ENCODE assay signal across 1 cellular context in the genomic region with DNA sequence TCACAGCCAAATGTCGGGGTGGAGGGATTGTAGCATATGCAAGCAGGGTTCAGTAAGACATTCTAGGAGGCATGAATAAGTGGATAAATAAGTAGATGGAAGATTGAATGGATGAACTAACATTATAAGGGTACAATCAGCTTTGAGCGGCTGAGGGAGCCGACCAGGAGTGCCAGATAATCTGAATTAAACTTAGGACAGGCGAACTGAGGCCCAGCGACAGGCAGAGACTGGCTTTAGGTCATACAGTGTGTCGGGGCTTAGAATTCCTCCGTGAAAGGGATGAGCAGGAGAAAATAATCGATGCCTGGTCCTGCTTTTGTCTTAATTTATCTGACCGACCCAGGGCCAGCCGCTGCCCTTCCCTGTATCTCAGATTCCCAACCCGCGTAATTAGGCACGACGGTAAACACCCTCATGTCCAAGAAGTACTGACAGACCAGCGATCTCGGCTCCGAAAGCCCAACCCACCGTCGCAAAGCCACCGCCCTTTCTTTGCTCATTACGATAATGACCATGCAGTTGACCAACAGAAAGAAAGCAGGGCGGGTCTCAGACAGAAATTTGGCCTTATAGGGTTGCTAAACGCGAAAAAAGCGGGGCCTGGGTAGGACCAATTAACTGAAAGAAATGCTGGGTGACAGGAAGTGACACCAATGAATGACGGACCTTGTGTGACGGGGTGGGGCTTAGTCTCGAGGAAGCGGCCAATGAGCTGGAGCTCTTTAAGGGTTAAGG.
TF ChIP-seq lines count a peak whose summit lies in the region.

No MANE protein-coding gene starts in this region.

TF ChIP-seq in H1, 55 proteins besides CTCF, POLR2A, EP300 and RAD21:
- TF ChIP-seq CHD2 (IDR thresholded peaks at IDR 0.05; ENCODE audit: low read length): peak; percentile 82; the same call in 1 of the 2 replicates
- TF ChIP-seq TAF1 (IDR thresholded peaks at IDR 0.05; ENCODE audit: low read depth, low read length): peak; percentile 54; the same call in 1 of the 2 replicates
- no peak for TF ChIP-seq TAF7 (optimal IDR thresholded peaks at IDR 0.05; ENCODE audit: borderline replicate concordance, low read depth, low read length)
- peak; percentile 64 for TF ChIP-seq SP2 (IDR thresholded peaks at IDR 0.05; ENCODE audit: low read length)
- TF ChIP-seq SP1 (IDR thresholded peaks at IDR 0.05; ENCODE audit: low read depth, low read length): peak; percentile 97
- no peak for TF ChIP-seq JUND (IDR thresholded peaks at IDR 0.05; ENCODE audit: low read length)
- TF ChIP-seq PHF8 (conservative IDR thresholded peaks at IDR 0.05; ENCODE audit: low read depth, low read length): no peak
- TF ChIP-seq, protein P1, sequence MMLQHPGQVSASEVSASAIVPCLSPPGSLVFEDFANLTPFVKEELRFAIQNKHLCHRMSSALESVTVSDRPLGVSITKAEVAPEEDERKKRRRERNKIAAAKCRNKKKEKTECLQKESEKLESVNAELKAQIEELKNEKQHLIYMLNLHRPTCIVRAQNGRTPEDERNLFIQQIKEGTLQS (IDR thresholded peaks at IDR 0.05; ENCODE audit: insufficient read depth, low read depth, low read length): no peak
- peak; percentile 29 for TF ChIP-seq SAP30 (IDR thresholded peaks at IDR 0.05; ENCODE audit: insufficient read depth, insufficient replicate concordance, low read length)
- TF ChIP-seq, protein P2, sequence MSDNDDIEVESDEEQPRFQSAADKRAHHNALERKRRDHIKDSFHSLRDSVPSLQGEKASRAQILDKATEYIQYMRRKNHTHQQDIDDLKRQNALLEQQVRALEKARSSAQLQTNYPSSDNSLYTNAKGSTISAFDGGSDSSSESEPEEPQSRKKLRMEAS (IDR thresholded peaks at IDR 0.05): peak; percentile 41; the same call in 1 of the 2 replicates
- TF ChIP-seq, protein P3, sequence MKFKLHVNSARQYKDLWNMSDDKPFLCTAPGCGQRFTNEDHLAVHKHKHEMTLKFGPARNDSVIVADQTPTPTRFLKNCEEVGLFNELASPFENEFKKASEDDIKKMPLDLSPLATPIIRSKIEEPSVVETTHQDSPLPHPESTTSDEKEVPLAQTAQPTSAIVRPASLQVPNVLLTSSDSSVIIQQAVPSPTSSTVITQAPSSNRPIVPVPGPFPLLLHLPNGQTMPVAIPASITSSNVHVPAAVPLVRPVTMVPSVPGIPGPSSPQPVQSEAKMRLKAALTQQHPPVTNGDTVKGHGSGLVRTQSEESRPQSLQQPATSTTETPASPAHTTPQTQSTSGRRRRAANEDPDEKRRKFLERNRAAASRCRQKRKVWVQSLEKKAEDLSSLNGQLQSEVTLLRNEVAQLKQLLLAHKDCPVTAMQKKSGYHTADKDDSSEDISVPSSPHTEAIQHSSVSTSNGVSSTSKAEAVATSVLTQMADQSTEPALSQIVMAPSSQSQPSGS (IDR thresholded peaks at IDR 0.05; ENCODE audit: low read length): no peak
- no peak for TF ChIP-seq JUN (IDR thresholded peaks at IDR 0.05; ENCODE audit: low read depth, low read length)
- TF ChIP-seq SIN3A (conservative IDR thresholded peaks at IDR 0.05 in 1 of 2, IDR thresholded peaks at IDR 0.05 in 1 of 2; ENCODE audit: low read depth in 1 of 2, low read length in 2 of 2): no peak; a peak in 1 of 4 replicates
- no peak for TF ChIP-seq RNF2 (IDR thresholded peaks at IDR 0.05; ENCODE audit: borderline replicate concordance, low read depth, low read length, missing control alignments, poor library complexity, severe bottlenecking)
- TF ChIP-seq HDAC2 (IDR thresholded peaks at IDR 0.05; ENCODE audit: borderline replicate concordance in 1 of 2, low read depth in 2 of 2, low read length in 2 of 2): no peak
- TF ChIP-seq CEBPB (IDR thresholded peaks at IDR 0.05; ENCODE audit: low read depth, low read length): no peak
- TF ChIP-seq CREB1 (IDR thresholded peaks at IDR 0.05): no peak; the same call in 1 of the 2 replicates
- peak; percentile 34 for TF ChIP-seq NANOG (IDR thresholded peaks at IDR 0.05; ENCODE audit: insufficient read depth, low read depth, low read length, poor library complexity, severe bottlenecking)
- TF ChIP-seq MAFK (IDR thresholded peaks at IDR 0.05; ENCODE audit: low read depth, low read length): no peak
- TF ChIP-seq EGR1 (IDR thresholded peaks at IDR 0.05; ENCODE audit: borderline replicate concordance, low read depth, low read length): no peak
- TF ChIP-seq SIRT6 (IDR thresholded peaks at IDR 0.05; ENCODE audit: low read length): no peak
- TF ChIP-seq, protein P4, sequence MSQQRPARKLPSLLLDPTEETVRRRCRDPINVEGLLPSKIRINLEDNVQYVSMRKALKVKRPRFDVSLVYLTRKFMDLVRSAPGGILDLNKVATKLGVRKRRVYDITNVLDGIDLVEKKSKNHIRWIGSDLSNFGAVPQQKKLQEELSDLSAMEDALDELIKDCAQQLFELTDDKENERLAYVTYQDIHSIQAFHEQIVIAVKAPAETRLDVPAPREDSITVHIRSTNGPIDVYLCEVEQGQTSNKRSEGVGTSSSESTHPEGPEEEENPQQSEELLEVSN (IDR thresholded peaks at IDR 0.05): no peak; the same call in 1 of the 2 replicates
- no peak for TF ChIP-seq NRF1 (IDR thresholded peaks at IDR 0.05; ENCODE audit: low read depth, low read length)
- no peak for TF ChIP-seq HDAC6 (IDR thresholded peaks at IDR 0.05; ENCODE audit: low read depth, low read length)
- no peak; the same call in 1 of the 2 replicates for TF ChIP-seq GABPA (IDR thresholded peaks at IDR 0.05; ENCODE audit: borderline replicate concordance, insufficient read depth, low read length)
- TF ChIP-seq SRF (IDR thresholded peaks at IDR 0.05; ENCODE audit: low read depth, low read length): peak; percentile 94
- TF ChIP-seq RXRA (IDR thresholded peaks at IDR 0.05; ENCODE audit: insufficient read depth, low read depth, low read length): no peak
- TF ChIP-seq POU5F1 (IDR thresholded peaks at IDR 0.05; ENCODE audit: low read depth, low read length): no peak
- peak; percentile 67; the same call in 1 of the 2 replicates for TF ChIP-seq TBP (IDR thresholded peaks at IDR 0.05; ENCODE audit: low read depth, low read length)
- 0 out of 2 replicates have a peak, but pooled peaks have one; percentile 7 for TF ChIP-seq YY1 (IDR thresholded peaks at IDR 0.05; ENCODE audit: low read depth, low read length)
- TF ChIP-seq BACH1 (IDR thresholded peaks at IDR 0.05; ENCODE audit: low read length): no peak
- TF ChIP-seq BCL11A (IDR thresholded peaks at IDR 0.05; ENCODE audit: low read depth in 2 of 2, low read length in 2 of 2): no peak
